ENCODE assay signal across 1 cellular context in the genomic region with DNA sequence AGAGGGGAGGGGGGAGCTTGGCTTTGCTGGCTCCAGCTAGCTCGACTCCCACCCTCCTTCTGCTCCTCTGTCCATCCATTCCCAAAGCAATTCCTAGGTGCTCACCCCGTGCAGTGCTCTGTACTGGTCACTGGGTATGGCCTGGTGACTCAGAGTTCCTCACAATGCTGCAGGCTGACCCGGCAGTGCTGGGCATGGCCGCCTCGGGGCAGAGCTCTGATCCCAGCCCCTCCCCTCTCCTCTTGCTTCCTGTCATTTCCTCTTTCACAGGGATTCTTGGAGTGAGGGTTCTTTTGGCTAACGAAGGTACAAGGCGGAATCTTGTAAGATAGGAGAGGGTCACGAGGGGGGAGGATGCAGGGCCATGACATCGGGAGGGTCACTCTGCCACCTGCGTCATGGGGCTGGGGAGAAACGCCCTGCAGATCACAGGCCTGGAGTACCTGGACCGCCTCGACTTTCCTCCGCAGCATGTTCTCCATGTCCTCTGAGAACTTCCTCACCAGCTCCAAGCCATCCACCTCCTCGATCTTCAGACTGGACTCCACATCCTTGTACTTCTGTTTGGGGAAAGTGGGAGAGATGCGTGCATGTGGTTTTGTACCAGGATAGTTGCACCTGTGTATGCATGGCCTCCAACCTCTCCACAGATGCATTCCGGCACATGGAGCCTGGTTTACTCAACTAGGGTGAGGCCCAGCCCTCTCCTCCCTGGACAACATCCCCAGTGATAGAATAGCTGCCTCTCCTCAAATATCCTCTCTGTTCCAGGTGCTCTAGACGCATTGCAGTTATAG.
TF ChIP-seq lines count a peak whose summit lies in the region.

No MANE protein-coding gene starts in this region.

TF ChIP-seq in H1, 55 proteins besides CTCF, POLR2A, EP300 and RAD21:
- no peak for TF ChIP-seq CHD7 (IDR thresholded peaks at IDR 0.05; ENCODE audit: insufficient replicate concordance, low read length)
- no peak for TF ChIP-seq CHD1 (IDR thresholded peaks at IDR 0.05; ENCODE audit: low read depth, low read length)
- no peak for TF ChIP-seq ZNF274 (IDR thresholded peaks at IDR 0.05; ENCODE audit: borderline replicate concordance, extremely low read depth, low read length)
- TF ChIP-seq NANOG (IDR thresholded peaks at IDR 0.05; ENCODE audit: insufficient read depth, low read depth, low read length, poor library complexity, severe bottlenecking): no peak
- no peak for TF ChIP-seq MAFK (IDR thresholded peaks at IDR 0.05; ENCODE audit: low read depth, low read length)
- TF ChIP-seq GABPA (IDR thresholded peaks at IDR 0.05; ENCODE audit: borderline replicate concordance, insufficient read depth, low read length): no peak
- TF ChIP-seq RFX5 (IDR thresholded peaks at IDR 0.05; ENCODE audit: borderline replicate concordance, low read depth, low read length): no peak
- TF ChIP-seq CHD2 (IDR thresholded peaks at IDR 0.05; ENCODE audit: low read length): no peak
